ENCODE assay signal across 7 cellular contexts in the genomic region with DNA sequence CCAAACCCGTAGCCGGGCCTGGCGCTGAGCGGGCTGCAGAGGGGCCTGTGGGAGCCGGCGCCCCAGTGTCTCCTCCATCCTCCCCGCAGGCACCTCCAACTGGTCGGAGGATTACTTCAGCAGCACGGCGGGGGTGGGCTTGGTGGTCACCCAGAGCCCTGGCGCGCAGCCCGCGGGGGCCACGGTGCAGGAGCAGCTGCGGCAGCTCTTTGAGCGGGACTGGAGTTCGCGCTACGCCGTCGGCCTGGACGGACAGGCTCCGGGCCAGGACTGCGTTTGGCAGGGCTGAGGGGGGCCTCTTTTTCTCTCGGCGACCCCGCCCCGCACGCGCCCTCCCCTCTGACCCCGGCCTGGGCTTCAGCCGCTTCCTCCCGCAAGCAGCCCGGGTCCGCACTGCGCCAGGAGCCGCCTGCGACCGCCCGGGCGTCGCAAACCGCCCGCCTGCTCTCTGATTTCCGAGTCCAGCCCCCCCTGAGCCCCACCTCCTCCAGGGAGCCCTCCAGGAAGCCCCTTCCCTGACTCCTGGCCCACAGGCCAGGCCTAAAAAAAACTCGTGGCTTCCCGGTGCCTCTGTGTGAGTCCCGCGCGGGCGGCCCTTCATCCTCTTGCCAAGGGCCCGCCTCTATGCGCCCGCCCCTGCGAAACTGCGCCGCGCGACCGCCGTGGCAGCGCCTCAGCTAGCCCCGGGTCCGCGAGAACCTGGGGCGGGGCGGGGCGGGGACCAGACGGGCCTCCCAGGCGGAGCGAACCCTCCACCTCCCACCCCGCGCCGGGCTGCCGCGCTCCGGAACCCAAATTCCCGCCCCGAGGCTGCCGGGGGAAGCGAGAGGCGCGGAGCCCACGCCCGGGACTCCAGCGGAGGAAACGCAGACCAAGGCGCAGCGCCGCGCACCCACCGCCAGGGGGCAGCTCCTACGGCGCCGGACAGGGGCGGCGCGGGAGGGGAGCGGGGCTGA. TPM values are rescaled to one million over a fixed set of nuclear protein-coding genes. Genes with fewer than 3 reads are reported as not detected.
DNase-seq lines count a peak whose midpoint lies in the region; ATAC-seq, FAIRE-seq and TF ChIP-seq lines count a peak whose summit lies in the region.

No MANE protein-coding gene starts in this region.

- H4K91ac ChIP-seq in IMR-90 (ENCODE audit: insufficient read depth, low read depth, low read length) = no peak overlapping the region

- POLR2A ChIA-PET in IMR-90 (lab: Charles Lee; ENCODE audit: unreplicated experiment) = no interaction called here

- no peak overlapping the region for H2BK120ac ChIP-seq in IMR-90 (ENCODE audit: low read depth, low read length)

- H2BK20ac ChIP-seq in IMR-90 (ENCODE audit: low read depth, low read length) = no peak overlapping the region

- no peak overlapping the region for H3K27ac Mint-ChIP-seq in activated T-helper 2 cell treated with anti-CD3 and anti-CD28 coated beads, Interferon-gamma antibody, Interleukin-2, Interleukin-4, amounts not matched to agents 10 μg/mL and 5 μg/mL and 100 μg/mL, durations not matched to agents 14 hours and 24 hours and 36 hours
- no peak overlapping the region for H3K27ac Mint-ChIP-seq in neural crest cell (ENCODE audit: unreplicated experiment)
- peak overlapping the region in 1 of 2 donors; percentile 84 for H3K27ac Mint-ChIP-seq in stimulated activated naive CD8-positive, alpha-beta T cell treated with anti-CD3 and anti-CD28 coated beads, Interleukin-15, amount 100 ng/mL, for 72 hours

- no peak overlapping the region for H2BK5ac ChIP-seq in IMR-90 (ENCODE audit: low read depth, low read length, poor library complexity, severe bottlenecking)

- no peaks in the 10 kb centered on the region for H3K9me3 Mint-ChIP-seq in activated T-helper 2 cell treated with anti-CD3 and anti-CD28 coated beads, Interferon-gamma antibody, Interleukin-2, Interleukin-4, amounts not matched to agents 10 μg/mL and 5 μg/mL and 100 μg/mL, durations not matched to agents 14 hours and 24 hours and 36 hours
- no peaks in the 10 kb centered on the region for H3K9me3 Mint-ChIP-seq in neural crest cell
- no peaks in the 10 kb centered on the region for H3K9me3 Mint-ChIP-seq in stimulated activated naive CD8-positive, alpha-beta T cell treated with anti-CD3 and anti-CD28 coated beads, Interleukin-15, amount 100 ng/mL, for 72 hours

- H3K9me3 ChIP-seq in IMR-90 (ENCODE audit: control insufficient read depth, insufficient read depth, low read length) = no peaks in the 10 kb centered on the region

- in situ Hi-C loops in IMR-90 (cut with MboI; ENCODE audit: low sequenced_read_pairs) = no loop called here

- no peaks in the 10 kb centered on the region for H3K79me1 ChIP-seq in IMR-90 (ENCODE audit: low read depth in 1 of 2, low read length in 2 of 2)

- peak overlapping the region; percentile 28; the same call in 1 of the 2 replicates for H2AK5ac ChIP-seq in IMR-90 (ENCODE audit: low read depth, low read length)

- no peak overlapping the region for H4K5ac ChIP-seq in IMR-90 (ENCODE audit: low read depth, low read length)

- H4K8ac ChIP-seq in IMR-90 (ENCODE audit: low read depth in 2 of 2, low read length in 2 of 2) = peak overlapping the region; percentile 50 to 86; a peak in 3 of 4 replicates

- H2AFZ ChIP-seq in IMR-90 (replicated peaks; ENCODE audit: low read length, poor library complexity) = peak overlapping the region; percentile 91

- H4K20me1 ChIP-seq in IMR-90 (ENCODE audit: insufficient read depth, low read length) = no peaks in the 10 kb centered on the region

- peaks cover 2% of the 10 kb centered on the region for H3K4me1 Mint-ChIP-seq in activated T-helper 2 cell treated with anti-CD3 and anti-CD28 coated beads, Interferon-gamma antibody, Interleukin-2, Interleukin-4, amounts not matched to agents 10 μg/mL and 5 μg/mL and 100 μg/mL, durations not matched to agents 14 hours and 24 hours and 36 hours (ENCODE audit: low read depth)
- peaks cover 3% of the 10 kb centered on the region for H3K4me1 Mint-ChIP-seq in neural crest cell
- H3K4me1 Mint-ChIP-seq in stimulated activated naive CD8-positive, alpha-beta T cell treated with anti-CD3 and anti-CD28 coated beads, Interleukin-15, amount 100 ng/mL, for 72 hours = no peaks in the 10 kb centered on the region

- peak overlapping the region; percentile 16; the same call in 1 of the 2 replicates for H3K27ac ChIP-seq in IMR-90 (ENCODE audit: insufficient read depth, low read length)

- peak; percentile 55 for TF ChIP-seq RAD21 in IMR-90 (IDR thresholded peaks at IDR 0.05; ENCODE audit: low read length)

- peaks cover 2% of the 10 kb centered on the region; the same call in 1 of the 2 replicates for H3K4me1 ChIP-seq in IMR-90 (ENCODE audit: control insufficient read depth, insufficient read depth, low read length)

- peak overlapping the region; percentile 65 for H3K4me2 ChIP-seq in IMR-90 (ENCODE audit: low read depth, low read length)

- peaks cover 57% of the 10 kb centered on the region for H3K27me3 ChIP-seq in IMR-90 (ENCODE audit: control insufficient read depth, insufficient read depth, low read length)

- DNase-seq in GM12891 (ENCODE audit: insufficient read length, low spot score) = peak; percentile 95
- peak; percentile 70 for DNase-seq in IMR-90
- DNase-seq in RPMI8226 = peak; percentile 79
- peak; percentile 81 for DNase-seq in activated T-helper 2 cell treated with anti-CD3 and anti-CD28 coated beads, Interferon-gamma antibody, Interleukin-2, Interleukin-4, amounts not matched to agents 10 μg/mL and 5 μg/mL and 100 μg/mL, durations not matched to agents 14 hours and 24 hours and 36 hours (ENCODE audit: low spot score)
- DNase-seq in fibroblast of villous mesenchyme (ENCODE audit: low read depth) = peak; percentile 82
- DNase-seq in neural crest cell (ENCODE audit: low read depth, low spot score) = peak; percentile 93
- peak; percentile 85 to 89 for DNase-seq in stimulated activated naive CD8-positive, alpha-beta T cell treated with anti-CD3 and anti-CD28 coated beads, Interleukin-15, amount 100 ng/mL, for 72 hours

- CTCF ChIA-PET in IMR-90 (lab: Yijun Ruan, JAX) = interaction anchor here (1.4 kb wide), 1 partner anchor 112 kb away, joined by 4 read pairs; no protein-coding TSS in a partner anchor

- H3K4ac ChIP-seq in IMR-90 (ENCODE audit: low read depth, low read length) = no peak overlapping the region; the same call in 1 of the 2 replicates

- no peak overlapping the region for H3K14ac ChIP-seq in IMR-90 (replicated peaks; ENCODE audit: low read depth, low read length)

- intact Hi-C loops in IMR-90 (cut with micrococcal nuclease) = loop anchor here (1.0 to 5.0 kb wide), 3 partner anchors 36 to 112 kb away; no protein-coding TSS in a partner anchor
- intact Hi-C loops in activated T-helper 2 cell treated with anti-CD3 and anti-CD28 coated beads, Interferon-gamma antibody, Interleukin-2, Interleukin-4, amounts not matched to agents 10 μg/mL and 5 μg/mL and 100 μg/mL, durations not matched to agents 14 hours and 24 hours and 36 hours (cut with micrococcal nuclease) = loop anchor here (2.0 kb wide), 1 partner anchor 558 kb away; the partner anchor contains the start of gene TEDC1

- ATAC-seq in IMR-90 (ENCODE audit: low read depth) = peak; percentile 97
- peak; percentile 84 for ATAC-seq in stimulated activated naive CD8-positive, alpha-beta T cell treated with anti-CD3 and anti-CD28 coated beads, Interleukin-15, amount 100 ng/mL, for 72 hours

- peak overlapping the region; percentile 54 for H3K9ac ChIP-seq in IMR-90 (ENCODE audit: low read depth, low read length)

- H3K4me3 Mint-ChIP-seq in activated T-helper 2 cell treated with anti-CD3 and anti-CD28 coated beads, Interferon-gamma antibody, Interleukin-2, Interleukin-4, amounts not matched to agents 10 μg/mL and 5 μg/mL and 100 μg/mL, durations not matched to agents 14 hours and 24 hours and 36 hours (ENCODE audit: low read depth) = peak overlapping the region; percentile 62
- no peak overlapping the region for H3K4me3 Mint-ChIP-seq in neural crest cell
- peak overlapping the region; percentile 76 to 86 for H3K4me3 Mint-ChIP-seq in stimulated activated naive CD8-positive, alpha-beta T cell treated with anti-CD3 and anti-CD28 coated beads, Interleukin-15, amount 100 ng/mL, for 72 hours

- peak; percentile 72 for TF ChIP-seq CTCF in IMR-90 (conservative IDR thresholded peaks at IDR 0.05; ENCODE audit: low read depth, low read length)
- TF ChIP-seq CTCF in fibroblast of villous mesenchyme (IDR thresholded peaks at IDR 0.05; ENCODE audit: insufficient read depth, low read depth, low read length) = peak; percentile 68
- peak; percentile 74 for TF ChIP-seq CTCF in neural crest cell (conservative IDR thresholded peaks at IDR 0.05)

- no peak overlapping the region for H2BK15ac ChIP-seq in IMR-90 (ENCODE audit: low read depth, low read length)

- H3K18ac ChIP-seq in IMR-90 (ENCODE audit: low read depth, low read length) = no peak overlapping the region; the same call in 1 of the 2 replicates

- no peaks in the 10 kb centered on the region for H3K9me1 ChIP-seq in IMR-90 (ENCODE audit: insufficient read depth, low read length)

- H3K36me3 ChIP-seq in IMR-90 (ENCODE audit: control insufficient read depth, insufficient read depth, low read length) = no peaks in the 10 kb centered on the region

- WGBS in IMR-90 (ENCODE audit: extremely low coverage in 2 of 2, insufficient read length in 1 of 2), 2 experiments = 10% methylated on average over 36 of the region's 100 CpGs; no CpG with 5 or more reads in 1 of the 2 experiments

- no peaks in the 10 kb centered on the region for H3K36me3 Mint-ChIP-seq in activated T-helper 2 cell treated with anti-CD3 and anti-CD28 coated beads, Interferon-gamma antibody, Interleukin-2, Interleukin-4, amounts not matched to agents 10 μg/mL and 5 μg/mL and 100 μg/mL, durations not matched to agents 14 hours and 24 hours and 36 hours (ENCODE audit: low read depth)
- no peaks in the 10 kb centered on the region for H3K36me3 Mint-ChIP-seq in neural crest cell (ENCODE audit: low read depth)

- H3K4me3 ChIP-seq in IMR-90 (ENCODE audit: insufficient read depth, low read depth, low read length) (peak overlapping the region; percentile 55), fibroblast of villous mesenchyme (ENCODE audit: low read depth, low read length) (peak overlapping the region; percentile 60)

- no TSS peak for BruUV-seq in IMR-90 (replicated peaks; lab: Mats Ljungman, UMichigan)

- peak; percentile 81 for FAIRE-seq in GM12891 (lab: Jason Lieb, UNC)

- dilution Hi-C loops in IMR-90 (cut with HindIII; ENCODE audit: low sequenced_read_pairs, unreplicated experiment) = loop anchor here (10.0 kb wide), 1 partner anchor 122 kb away; no protein-coding TSS in a partner anchor

- TF ChIP-seq POLR2A in GM12891 (IDR thresholded peaks at IDR 0.05; ENCODE audit: low read depth, low read length) = no peak
- TF ChIP-seq POLR2A in IMR-90 (IDR thresholded peaks at IDR 0.05; ENCODE audit: low read depth, low read length) = no peak

- no peak overlapping the region for H3K56ac ChIP-seq in IMR-90 (ENCODE audit: extremely low read depth, insufficient read depth, low read length)

- peaks cover 18% of the 10 kb centered on the region for H3K27me3 Mint-ChIP-seq in activated T-helper 2 cell treated with anti-CD3 and anti-CD28 coated beads, Interferon-gamma antibody, Interleukin-2, Interleukin-4, amounts not matched to agents 10 μg/mL and 5 μg/mL and 100 μg/mL, durations not matched to agents 14 hours and 24 hours and 36 hours (ENCODE audit: low read depth)
- peaks cover 65% of the 10 kb centered on the region for H3K27me3 Mint-ChIP-seq in neural crest cell (ENCODE audit: low read depth)
- peaks cover 47% of the 10 kb centered on the region for H3K27me3 Mint-ChIP-seq in stimulated activated naive CD8-positive, alpha-beta T cell treated with anti-CD3 and anti-CD28 coated beads, Interleukin-15, amount 100 ng/mL, for 72 hours

- H2AK9ac ChIP-seq in IMR-90 (replicated peaks; ENCODE audit: low read depth, low read length, poor library complexity) = no peak overlapping the region

- no peak overlapping the region for H3K23ac ChIP-seq in IMR-90 (ENCODE audit: low read depth, low read length)

RNA-seq across cellular contexts. Expression of gene PLD4, which starts 8.3 kb away (rescaled TPM):
- polyA plus RNA-seq in GM12891 (2012; ENCODE audit: low read depth, missing spikeins) = 22.8 TPM
- total RNA-seq in IMR-90 (2012; rRNA removed) = not detected in 2 replicates
- polyA plus RNA-seq in IMR-90 (2012; rRNA removed) = 0.05 and 0.07 TPM in 2 replicates
- polyA plus RNA-seq in IMR-90 (2012; cell fraction: cytosol; rRNA removed) = 0.04 TPM in 1 of 2 replicates, not detected in the other
- polyA plus RNA-seq in IMR-90 (2012; cell fraction: nucleus; rRNA removed; ENCODE audit: low replicate concordance) = 0.12 and 0.14 TPM in 2 replicates
- total RNA-seq in activated T-helper 2 cell treated with anti-CD3 and anti-CD28 coated beads, Interferon-gamma antibody, Interleukin-2, Interleukin-4, amounts not matched to agents 10 μg/mL and 5 μg/mL and 100 μg/mL, durations not matched to agents 14 hours and 24 hours and 36 hours = 0.16 and 0.23 TPM in 2 replicates
- under 0.01 TPM in 1 of 2 replicates, not detected in the other for total RNA-seq in fibroblast of villous mesenchyme
- 0.02 and 0.05 TPM in 2 replicates for total RNA-seq in neural crest cell

RNA-seq across cellular contexts. Expression of gene AHNAK2, which starts 45.2 kb away (rescaled TPM):
- polyA plus RNA-seq in GM12891 (2012; ENCODE audit: low read depth, missing spikeins) = 0.09 TPM
- total RNA-seq in IMR-90 (2012; rRNA removed) (6.7 and 7.9 TPM in 2 replicates), fibroblast of villous mesenchyme (32.2 and 32.4 TPM in 2 replicates), neural crest cell (1.4 TPM in 2 replicates)
- 2.5 and 2.6 TPM in 2 replicates for polyA plus RNA-seq in IMR-90 (2012; rRNA removed)
- 0.93 and 1.1 TPM in 2 replicates for polyA plus RNA-seq in IMR-90 (2012; cell fraction: cytosol; rRNA removed)
- 4.5 and 7.9 TPM in 2 replicates for polyA plus RNA-seq in IMR-90 (2012; cell fraction: nucleus; rRNA removed; ENCODE audit: low replicate concordance)
- total RNA-seq in activated T-helper 2 cell treated with anti-CD3 and anti-CD28 coated beads, Interferon-gamma antibody, Interleukin-2, Interleukin-4, amounts not matched to agents 10 μg/mL and 5 μg/mL and 100 μg/mL, durations not matched to agents 14 hours and 24 hours and 36 hours = 0.02 and 0.07 TPM in 2 replicates

RNA-seq across cellular contexts. Expression of gene CLBA1, which starts 52.6 kb away (rescaled TPM):
- 3.0 TPM for polyA plus RNA-seq in GM12891 (2012; ENCODE audit: low read depth, missing spikeins)
- total RNA-seq in IMR-90 (2012; rRNA removed) = 2.2 and 2.7 TPM in 2 replicates
- 5.2 and 6.2 TPM in 2 replicates for polyA plus RNA-seq in IMR-90 (2012; rRNA removed)
- polyA plus RNA-seq in IMR-90 (2012; cell fraction: cytosol; rRNA removed) = 3.5 and 4.0 TPM in 2 replicates
- polyA plus RNA-seq in IMR-90 (2012; cell fraction: nucleus; rRNA removed; ENCODE audit: low replicate concordance) = 10.8 and 12.0 TPM in 2 replicates
- total RNA-seq in activated T-helper 2 cell treated with anti-CD3 and anti-CD28 coated beads, Interferon-gamma antibody, Interleukin-2, Interleukin-4, amounts not matched to agents 10 μg/mL and 5 μg/mL and 100 μg/mL, durations not matched to agents 14 hours and 24 hours and 36 hours = 0.94 and 1.4 TPM in 2 replicates
- total RNA-seq in fibroblast of villous mesenchyme = 5.8 and 6.9 TPM in 2 replicates
- 12.2 and 14.1 TPM in 2 replicates for total RNA-seq in neural crest cell

Comparison
In these comparisons a context has a peak if more than half of its experiments do, and no peak if none do; other contexts are left out.
1. Peak in every context shown above with its lines: DNase-seq, ATAC-seq, H3K4me3 ChIP-seq and H3K27ac ChIP-seq.